In genomic region chr17:47895254-47895855, GRCh38 we compare ENCODE assay signal across 1 cellular context.
TF ChIP-seq lines count a peak whose summit lies in the region.

No MANE protein-coding gene starts in this region.

TF ChIP-seq in K562, 482 proteins besides CTCF, POLR2A, EP300 and RAD21 (continued from another document and continues in another):
- no peak for TF ChIP-seq STAT6 (CRISPR knock-in tag; IDR thresholded peaks at IDR 0.05)
- TF ChIP-seq KDM1A (IDR thresholded peaks at IDR 0.05), result no peak
- TF ChIP-seq DEAF1 (CRISPR knock-in tag; IDR thresholded peaks at IDR 0.05), result no peak
- 0 out of 4 replicates have a peak, but pooled peaks of 1 of the 2 experiments have one; percentile 14 for TF ChIP-seq MLLT1 (IDR thresholded peaks at IDR 0.05)
- no peak for TF ChIP-seq PTRF (tag; IDR thresholded peaks at IDR 0.05)
- no peak for TF ChIP-seq ZNF384 (IDR thresholded peaks at IDR 0.05; ENCODE audit: low read depth, low read length)
- TF ChIP-seq HINFP (tag; conservative IDR thresholded peaks at IDR 0.05; ENCODE audit: low read depth), result no peak
- TF ChIP-seq HDAC8 (tag; IDR thresholded peaks at IDR 0.05), result no peak
- no peak for TF ChIP-seq SMARCE1 (IDR thresholded peaks at IDR 0.05)
- no peak for TF ChIP-seq ZNF780A (CRISPR knock-in tag; IDR thresholded peaks at IDR 0.05)
- 0 out of 2 replicates have a peak, but pooled peaks have one; percentile 70 for TF ChIP-seq RREB1 (CRISPR knock-in tag; IDR thresholded peaks at IDR 0.05)
- no peak for TF ChIP-seq XRCC4 (IDR thresholded peaks at IDR 0.05; ENCODE audit: extremely low read depth, insufficient read depth, insufficient read length)
- no peak for TF ChIP-seq FOXK2 (conservative IDR thresholded peaks at IDR 0.05 in 1 of 2, IDR thresholded peaks at IDR 0.05 in 1 of 2; ENCODE audit: low read depth in 2 of 2)
- TF ChIP-seq MTA3 (IDR thresholded peaks at IDR 0.05; ENCODE audit: borderline replicate concordance), result no peak; the same call in 1 of the 2 replicates
- no peak for TF ChIP-seq RAD51 (IDR thresholded peaks at IDR 0.05; ENCODE audit: borderline replicate concordance, low read depth)
- TF ChIP-seq NR3C1 (CRISPR knock-in tag; IDR thresholded peaks at IDR 0.05), result no peak
- no peak for TF ChIP-seq SRSF9 (IDR thresholded peaks at IDR 0.05; ENCODE audit: borderline replicate concordance, low read depth, low read length)
- TF ChIP-seq NFATC3 (IDR thresholded peaks at IDR 0.05), result no peak
- no peak for TF ChIP-seq ELK1 (CRISPR knock-in tag; IDR thresholded peaks at IDR 0.05)
- TF ChIP-seq ARNT (IDR thresholded peaks at IDR 0.05), result no peak
- TF ChIP-seq POLR2H (tag; IDR thresholded peaks at IDR 0.05; ENCODE audit: low read depth), result peak; percentile 76
- no peak for TF ChIP-seq STAT5B (CRISPR knock-in tag; IDR thresholded peaks at IDR 0.05)
- TF ChIP-seq TCF3 (CRISPR knock-in tag; IDR thresholded peaks at IDR 0.05), result no peak
- TF ChIP-seq HOMEZ (CRISPR knock-in tag; IDR thresholded peaks at IDR 0.05), result no peak
- TF ChIP-seq CEBPG (CRISPR knock-in tag; IDR thresholded peaks at IDR 0.05), result no peak
- no peak for TF ChIP-seq CEBPG (tag; conservative IDR thresholded peaks at IDR 0.05 in 1 of 2, IDR thresholded peaks at IDR 0.05 in 1 of 2)
- TF ChIP-seq ZFPM2 (CRISPR knock-in tag; IDR thresholded peaks at IDR 0.05), result no peak
- TF ChIP-seq STAG1 (CRISPR knock-in tag; IDR thresholded peaks at IDR 0.05; ENCODE audit: borderline replicate concordance), result no peak
